2 cellular contexts compared by ENCODE assay signal in the genomic region with DNA sequence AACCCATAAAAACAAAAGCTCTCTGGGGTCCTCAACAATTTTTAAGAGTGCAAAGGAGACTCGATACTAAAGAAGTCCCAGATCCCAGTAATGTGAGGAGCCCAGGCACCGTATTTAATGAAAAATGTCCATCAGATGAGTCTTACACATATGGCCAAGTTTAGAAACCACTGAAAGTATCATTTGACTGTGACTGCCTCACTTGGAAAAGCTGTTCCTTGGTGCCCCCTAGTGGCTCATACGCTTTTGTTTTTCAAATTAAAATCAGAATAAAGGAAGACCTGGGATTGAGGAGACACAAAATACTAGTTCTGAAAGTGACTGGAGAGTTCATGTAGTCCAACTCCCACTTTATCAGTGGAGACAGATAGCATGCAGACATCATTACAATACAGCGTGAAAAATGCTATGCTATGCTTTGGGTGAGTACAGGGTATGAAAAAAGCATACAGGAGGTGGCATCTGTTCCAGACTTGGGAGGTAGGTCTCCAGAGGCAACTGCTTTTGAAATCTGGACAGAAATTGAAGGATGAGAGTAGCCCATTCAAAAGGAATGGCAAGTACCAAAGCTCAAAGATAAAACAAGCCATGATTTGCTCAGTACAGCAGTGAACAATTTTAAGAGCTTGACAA.
TF ChIP-seq lines count a peak whose summit lies in the region.

No MANE protein-coding gene starts in this region.

TF ChIP-seq in WTC11, 78 proteins besides CTCF, POLR2A, EP300 and RAD21 (continued from another document):
- TF ChIP-seq, protein P1, sequence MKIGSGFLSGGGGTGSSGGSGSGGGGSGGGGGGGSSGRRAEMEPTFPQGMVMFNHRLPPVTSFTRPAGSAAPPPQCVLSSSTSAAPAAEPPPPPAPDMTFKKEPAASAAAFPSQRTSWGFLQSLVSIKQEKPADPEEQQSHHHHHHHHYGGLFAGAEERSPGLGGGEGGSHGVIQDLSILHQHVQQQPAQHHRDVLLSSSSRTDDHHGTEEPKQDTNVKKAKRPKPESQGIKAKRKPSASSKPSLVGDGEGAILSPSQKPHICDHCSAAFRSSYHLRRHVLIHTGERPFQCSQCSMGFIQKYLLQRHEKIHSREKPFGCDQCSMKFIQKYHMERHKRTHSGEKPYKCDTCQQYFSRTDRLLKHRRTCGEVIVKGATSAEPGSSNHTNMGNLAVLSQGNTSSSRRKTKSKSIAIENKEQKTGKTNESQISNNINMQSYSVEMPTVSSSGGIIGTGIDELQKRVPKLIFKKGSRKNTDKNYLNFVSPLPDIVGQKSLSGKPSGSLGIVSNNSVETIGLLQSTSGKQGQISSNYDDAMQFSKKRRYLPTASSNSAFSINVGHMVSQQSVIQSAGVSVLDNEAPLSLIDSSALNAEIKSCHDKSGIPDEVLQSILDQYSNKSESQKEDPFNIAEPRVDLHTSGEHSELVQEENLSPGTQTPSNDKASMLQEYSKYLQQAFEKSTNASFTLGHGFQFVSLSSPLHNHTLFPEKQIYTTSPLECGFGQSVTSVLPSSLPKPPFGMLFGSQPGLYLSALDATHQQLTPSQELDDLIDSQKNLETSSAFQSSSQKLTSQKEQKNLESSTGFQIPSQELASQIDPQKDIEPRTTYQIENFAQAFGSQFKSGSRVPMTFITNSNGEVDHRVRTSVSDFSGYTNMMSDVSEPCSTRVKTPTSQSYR (CRISPR knock-in tag; IDR thresholded peaks at IDR 0.05), result no peak
- TF ChIP-seq, protein P2, sequence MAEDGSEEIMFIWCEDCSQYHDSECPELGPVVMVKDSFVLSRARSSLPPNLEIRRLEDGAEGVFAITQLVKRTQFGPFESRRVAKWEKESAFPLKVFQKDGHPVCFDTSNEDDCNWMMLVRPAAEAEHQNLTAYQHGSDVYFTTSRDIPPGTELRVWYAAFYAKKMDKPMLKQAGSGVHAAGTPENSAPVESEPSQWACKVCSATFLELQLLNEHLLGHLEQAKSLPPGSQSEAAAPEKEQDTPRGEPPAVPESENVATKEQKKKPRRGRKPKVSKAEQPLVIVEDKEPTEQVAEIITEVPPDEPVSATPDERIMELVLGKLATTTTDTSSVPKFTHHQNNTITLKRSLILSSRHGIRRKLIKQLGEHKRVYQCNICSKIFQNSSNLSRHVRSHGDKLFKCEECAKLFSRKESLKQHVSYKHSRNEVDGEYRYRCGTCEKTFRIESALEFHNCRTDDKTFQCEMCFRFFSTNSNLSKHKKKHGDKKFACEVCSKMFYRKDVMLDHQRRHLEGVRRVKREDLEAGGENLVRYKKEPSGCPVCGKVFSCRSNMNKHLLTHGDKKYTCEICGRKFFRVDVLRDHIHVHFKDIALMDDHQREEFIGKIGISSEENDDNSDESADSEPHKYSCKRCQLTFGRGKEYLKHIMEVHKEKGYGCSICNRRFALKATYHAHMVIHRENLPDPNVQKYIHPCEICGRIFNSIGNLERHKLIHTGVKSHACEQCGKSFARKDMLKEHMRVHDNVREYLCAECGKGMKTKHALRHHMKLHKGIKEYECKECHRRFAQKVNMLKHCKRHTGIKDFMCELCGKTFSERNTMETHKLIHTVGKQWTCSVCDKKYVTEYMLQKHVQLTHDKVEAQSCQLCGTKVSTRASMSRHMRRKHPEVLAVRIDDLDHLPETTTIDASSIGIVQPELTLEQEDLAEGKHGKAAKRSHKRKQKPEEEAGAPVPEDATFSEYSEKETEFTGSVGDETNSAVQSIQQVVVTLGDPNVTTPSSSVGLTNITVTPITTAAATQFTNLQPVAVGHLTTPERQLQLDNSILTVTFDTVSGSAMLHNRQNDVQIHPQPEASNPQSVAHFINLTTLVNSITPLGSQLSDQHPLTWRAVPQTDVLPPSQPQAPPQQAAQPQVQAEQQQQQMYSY (CRISPR knock-in tag; IDR thresholded peaks at IDR 0.05), result no peak
- TF ChIP-seq MXD4 (CRISPR knock-in tag; IDR thresholded peaks at IDR 0.05; ENCODE audit: borderline replicate concordance) (no peak), TCF7 (CRISPR knock-in tag; IDR thresholded peaks at IDR 0.05; ENCODE audit: low read depth) (no peak), SP1 (CRISPR knock-in tag; conservative IDR thresholded peaks at IDR 0.05) (no peak)
- TF ChIP-seq, protein P3, sequence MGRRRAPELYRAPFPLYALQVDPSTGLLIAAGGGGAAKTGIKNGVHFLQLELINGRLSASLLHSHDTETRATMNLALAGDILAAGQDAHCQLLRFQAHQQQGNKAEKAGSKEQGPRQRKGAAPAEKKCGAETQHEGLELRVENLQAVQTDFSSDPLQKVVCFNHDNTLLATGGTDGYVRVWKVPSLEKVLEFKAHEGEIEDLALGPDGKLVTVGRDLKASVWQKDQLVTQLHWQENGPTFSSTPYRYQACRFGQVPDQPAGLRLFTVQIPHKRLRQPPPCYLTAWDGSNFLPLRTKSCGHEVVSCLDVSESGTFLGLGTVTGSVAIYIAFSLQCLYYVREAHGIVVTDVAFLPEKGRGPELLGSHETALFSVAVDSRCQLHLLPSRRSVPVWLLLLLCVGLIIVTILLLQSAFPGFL (CRISPR knock-in tag; IDR thresholded peaks at IDR 0.05; ENCODE audit: borderline replicate concordance), result no peak

TF ChIP-seq in HepG2, 621 proteins besides CTCF, POLR2A, EP300 and RAD21 (continued from another document):
- peak; percentile 89 for TF ChIP-seq STAG1 (CRISPR knock-in tag; IDR thresholded peaks at IDR 0.05)
- no peak for TF ChIP-seq BORCS8-MEF2B (CRISPR knock-in tag; IDR thresholded peaks at IDR 0.05)
- no peak for TF ChIP-seq AKAP8 (CRISPR knock-in tag; IDR thresholded peaks at IDR 0.05)
- TF ChIP-seq KDM6A (CRISPR knock-in tag; IDR thresholded peaks at IDR 0.05; ENCODE audit: low read depth), result no peak
- TF ChIP-seq, protein P4, sequence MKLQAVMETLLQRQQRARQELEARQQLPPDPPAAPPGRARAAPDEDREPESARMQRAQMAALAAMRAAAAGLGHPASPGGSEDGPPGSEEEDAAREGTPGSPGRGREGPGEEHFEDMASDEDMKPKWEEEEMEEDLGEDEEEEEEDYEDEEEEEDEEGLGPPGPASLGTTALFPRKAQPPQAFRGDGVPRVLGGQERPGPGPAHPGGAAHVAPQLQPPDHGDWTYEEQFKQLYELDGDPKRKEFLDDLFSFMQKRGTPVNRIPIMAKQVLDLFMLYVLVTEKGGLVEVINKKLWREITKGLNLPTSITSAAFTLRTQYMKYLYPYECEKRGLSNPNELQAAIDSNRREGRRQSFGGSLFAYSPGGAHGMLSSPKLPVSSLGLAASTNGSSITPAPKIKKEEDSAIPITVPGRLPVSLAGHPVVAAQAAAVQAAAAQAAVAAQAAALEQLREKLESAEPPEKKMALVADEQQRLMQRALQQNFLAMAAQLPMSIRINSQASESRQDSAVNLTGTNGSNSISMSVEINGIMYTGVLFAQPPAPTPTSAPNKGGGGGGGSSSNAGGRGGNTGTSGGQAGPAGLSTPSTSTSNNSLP (IDR thresholded peaks at IDR 0.05; ENCODE audit: low read depth, low read length), result 0 out of 2 replicates have a peak, but pooled peaks have one; percentile 13
- TF ChIP-seq TBP (CRISPR knock-in tag; IDR thresholded peaks at IDR 0.05), result no peak
- no peak for TF ChIP-seq NFYC (CRISPR knock-in tag; IDR thresholded peaks at IDR 0.05)
- TF ChIP-seq GATAD2A (CRISPR knock-in tag; IDR thresholded peaks at IDR 0.05), result 0 out of 2 replicates have a peak, but pooled peaks have one; percentile 32
- peak; percentile 10; the same call in 1 of the 2 replicates for TF ChIP-seq ELF3 (CRISPR knock-in tag; IDR thresholded peaks at IDR 0.05)
- peak; percentile 89 for TF ChIP-seq SMC3 (IDR thresholded peaks at IDR 0.05; ENCODE audit: low read length)
